Comparison of ENCODE assay signal across 8 cellular contexts in genomic region chr2:177553176-177553909, GRCh38.
DNase-seq lines count a peak whose midpoint lies in the region; ATAC-seq, FAIRE-seq and TF ChIP-seq lines count a peak whose summit lies in the region.

No MANE protein-coding gene starts in this region.

- H3K9me3 ChIP-seq in endocrine pancreas (ENCODE audit: control insufficient read depth, low read length) = no peaks in the 10 kb centered on the region

- no peaks in the 10 kb centered on the region for H3K36me3 ChIP-seq in endocrine pancreas (ENCODE audit: control insufficient read depth, insufficient read depth, low read length)

- peak overlapping the region; percentile 95 for H3K4me3 Mint-ChIP-seq in activated CD4-positive, alpha-beta T cell treated with anti-CD3 and anti-CD28 coated beads, Interleukin-2, amount 10 ng/mL, durations not matched to agents 24 days and 14 days
- peak overlapping the region; percentile 88 to 100 (median 98) for H3K4me3 Mint-ChIP-seq in naive B cell

- H3K36me3 Mint-ChIP-seq in activated CD4-positive, alpha-beta T cell treated with anti-CD3 and anti-CD28 coated beads, Interleukin-2, amount 10 ng/mL, durations not matched to agents 24 days and 14 days (ENCODE audit: low read depth) = peaks cover 1% of the 10 kb centered on the region
- H3K36me3 Mint-ChIP-seq in naive B cell = no peaks in the 10 kb centered on the region

- no peak for DNase-seq in activated CD4-positive, alpha-beta T cell treated with anti-CD3 and anti-CD28 coated beads, Interleukin-2, amount 10 ng/mL, durations not matched to agents 24 days and 14 days
- no peak for DNase-seq in activated CD4-positive, alpha-beta T cell treated with anti-CD3 and anti-CD28 coated beads for 48 hours
- DNase-seq in RCC 7860 (ENCODE audit: low spot score) (peak; percentile 11), naive B cell (no peak), H54 (ENCODE audit: insufficient read length, low spot score) (no peak), activated gamma-delta T cell (lab: John Stamatoyannopoulos, UW) (no peak), HTR-8/SVneo (ENCODE audit: insufficient read length, low spot score) (no peak)

- H3K9ac ChIP-seq in endocrine pancreas (ENCODE audit: control insufficient read depth, insufficient read depth, low read length) = peak overlapping the region; percentile 96

- peaks cover 9% of the 10 kb centered on the region for H3K4me1 Mint-ChIP-seq in activated CD4-positive, alpha-beta T cell treated with anti-CD3 and anti-CD28 coated beads, Interleukin-2, amount 10 ng/mL, durations not matched to agents 24 days and 14 days
- H3K4me1 Mint-ChIP-seq in naive B cell = peaks cover 7 to 19% (median 9%) of the 10 kb centered on the region in 3 donors

- H3K4me1 ChIP-seq in endocrine pancreas (ENCODE audit: control insufficient read depth, insufficient read depth, low read length) = no peaks in the 10 kb centered on the region

- FAIRE-seq in RCC 7860 (lab: Jason Lieb, UNC) (no peak), H54 (lab: Jason Lieb, UNC) (no peak), HTR-8/SVneo (lab: Jason Lieb, UNC) (no peak)

- H3K27me3 Mint-ChIP-seq in activated CD4-positive, alpha-beta T cell treated with anti-CD3 and anti-CD28 coated beads, Interleukin-2, amount 10 ng/mL, durations not matched to agents 24 days and 14 days = peaks cover 7% of the 10 kb centered on the region
- no peaks in the 10 kb centered on the region for H3K27me3 Mint-ChIP-seq in naive B cell

- H3K27ac Mint-ChIP-seq in activated CD4-positive, alpha-beta T cell treated with anti-CD3 and anti-CD28 coated beads, Interleukin-2, amount 10 ng/mL, durations not matched to agents 24 days and 14 days = peak overlapping the region; percentile 100
- H3K27ac Mint-ChIP-seq in naive B cell = peak overlapping the region; percentile 99 to 100 (median 100)

- intact Hi-C loops in activated CD4-positive, alpha-beta T cell treated with anti-CD3 and anti-CD28 coated beads, Interleukin-2, amount 10 ng/mL, durations not matched to agents 24 days and 14 days (cut with micrococcal nuclease) = loop anchor here (1.0 to 5.0 kb wide), 7 partner anchors 49 to 1551 kb away; partner anchors contain the start of genes AGPS, HNRNPA3, LNPK and NFE2L2

- peak overlapping the region; percentile 93 for H3K4me3 ChIP-seq in endocrine pancreas (ENCODE audit: control insufficient read depth, insufficient read depth, low read length)

- ATAC-seq in naive B cell (ENCODE audit: low read depth in 2 of 2) = no peak

- peaks cover 4% of the 10 kb centered on the region for H3K9me3 Mint-ChIP-seq in activated CD4-positive, alpha-beta T cell treated with anti-CD3 and anti-CD28 coated beads, Interleukin-2, amount 10 ng/mL, durations not matched to agents 24 days and 14 days
- peaks cover 0 to 8% (median 0%) of the 10 kb centered on the region in 7 donors for H3K9me3 Mint-ChIP-seq in naive B cell

- no peaks in the 10 kb centered on the region for H3K27me3 ChIP-seq in endocrine pancreas (ENCODE audit: control insufficient read depth, insufficient read depth, low read length)

- TF ChIP-seq POLR2A in H54 (IDR thresholded peaks at IDR 0.05; ENCODE audit: low read depth, low read length) = no peak
